In genomic region chr12:54017027-54017788, GRCh38 we compare ENCODE assay signal across 1 cellular context.
TF ChIP-seq lines count a peak whose summit lies in the region.

No MANE protein-coding gene starts in this region.

TF ChIP-seq in H1, 55 proteins besides CTCF, POLR2A, EP300 and RAD21:
- TF ChIP-seq SP2 (IDR thresholded peaks at IDR 0.05; ENCODE audit: low read length) = no peak
- TF ChIP-seq SRF (IDR thresholded peaks at IDR 0.05; ENCODE audit: low read depth, low read length) = no peak
- TF ChIP-seq EZH2 (IDR thresholded peaks at IDR 0.05; ENCODE audit: low read depth, low read length, severe bottlenecking) = peak; percentile 19
- no peak for TF ChIP-seq BRCA1 (IDR thresholded peaks at IDR 0.05; ENCODE audit: low read depth, low read length)
- TF ChIP-seq RBBP5 (IDR thresholded peaks at IDR 0.05; ENCODE audit: borderline replicate concordance, low read depth, low read length) = no peak
- TF ChIP-seq ZNF274 (IDR thresholded peaks at IDR 0.05; ENCODE audit: borderline replicate concordance, extremely low read depth, low read length) = no peak
- TF ChIP-seq SUZ12 (IDR thresholded peaks at IDR 0.05; ENCODE audit: low read length) = peak; percentile 37
- no peak for TF ChIP-seq NANOG (IDR thresholded peaks at IDR 0.05; ENCODE audit: insufficient read depth, low read depth, low read length, poor library complexity, severe bottlenecking)
- TF ChIP-seq RNF2 (IDR thresholded peaks at IDR 0.05; ENCODE audit: borderline replicate concordance, low read depth, low read length, missing control alignments, poor library complexity, severe bottlenecking) = peak; percentile 59
